ENCODE assay signal across 1 cellular context in genomic region chr19:36331353-36332228, GRCh38.
TF ChIP-seq lines count a peak whose summit lies in the region.

No MANE protein-coding gene starts in this region.

TF ChIP-seq in HEK293, 187 proteins besides CTCF, POLR2A, EP300 and RAD21 (continued from another document and continues in another):
- TF ChIP-seq PRDM10 (tag by site-specific recombination; IDR thresholded peaks at IDR 0.05) (peak; percentile 67), ZNF423 (tag by site-specific recombination; IDR thresholded peaks at IDR 0.05) (0 out of 2 replicates have a peak, but pooled peaks have one; percentile 20), WT1 (tag by site-specific recombination; IDR thresholded peaks at IDR 0.05) (0 out of 2 replicates have a peak, but pooled peaks have one; percentile 10), SCRT2 (tag by site-specific recombination; IDR thresholded peaks at IDR 0.05) (peak; percentile 71), ZNF391 (tag by site-specific recombination; IDR thresholded peaks at IDR 0.05; ENCODE audit: borderline replicate concordance, low read depth) (0 out of 2 replicates have a peak, but pooled peaks have one; percentile 58), ZSCAN30 (tag by site-specific recombination; IDR thresholded peaks at IDR 0.05) (no peak), ZNF596 (tag by site-specific recombination; IDR thresholded peaks at IDR 0.05) (no peak), ZFP3 (tag by site-specific recombination; IDR thresholded peaks at IDR 0.05; ENCODE audit: low read depth) (no peak), ZXDB (tag by site-specific recombination; IDR thresholded peaks at IDR 0.05) (peak; percentile 66), SP7 (tag by site-specific recombination; IDR thresholded peaks at IDR 0.05) (peak; percentile 65; the same call in 1 of the 2 replicates), ZNF23 (tag by site-specific recombination; IDR thresholded peaks at IDR 0.05; ENCODE audit: borderline replicate concordance) (no peak), YY1 (tag by site-specific recombination; IDR thresholded peaks at IDR 0.05) (peak; percentile 64; the same call in 1 of the 2 replicates), PBX3 (CRISPR knock-in tag; IDR thresholded peaks at IDR 0.05) (0 out of 2 replicates have a peak, but pooled peaks have one; percentile 57), FEZF1 (tag by site-specific recombination; IDR thresholded peaks at IDR 0.05) (no peak), ZNF843 (tag by site-specific recombination; IDR thresholded peaks at IDR 0.05) (peak; percentile 21; the same call in 1 of the 2 replicates), ZNF624 (tag by site-specific recombination; IDR thresholded peaks at IDR 0.05) (no peak), ZNF394 (tag by site-specific recombination; IDR thresholded peaks at IDR 0.05; ENCODE audit: borderline replicate concordance) (peak; percentile 11; the same call in 1 of the 2 replicates), ZBTB26 (tag by site-specific recombination; optimal IDR thresholded peaks at IDR 0.05) (peak; percentile 48), ZSCAN4 (tag by site-specific recombination; IDR thresholded peaks at IDR 0.05) (peak; percentile 15; the same call in 1 of the 2 replicates), ZNF449 (tag by site-specific recombination; IDR thresholded peaks at IDR 0.05) (no peak), ZNF555 (tag by site-specific recombination; conservative IDR thresholded peaks at IDR 0.05) (no peak), ZFHX2 (tag by site-specific recombination; conservative IDR thresholded peaks at IDR 0.05) (peak; percentile 48; the same call in 1 of the 2 replicates), ZNF501 (tag by site-specific recombination; IDR thresholded peaks at IDR 0.05) (peak; percentile 64; the same call in 1 of the 2 replicates), ZNF366 (tag by site-specific recombination; conservative IDR thresholded peaks at IDR 0.05) (peak; percentile 83), ZNF585B (tag by site-specific recombination; IDR thresholded peaks at IDR 0.05) (no peak), ZNF133 (tag by site-specific recombination; IDR thresholded peaks at IDR 0.05) (no peak), KLF9 (tag by site-specific recombination; IDR thresholded peaks at IDR 0.05; ENCODE audit: low read depth) (no peak), ZNF433 (tag by site-specific recombination; IDR thresholded peaks at IDR 0.05; ENCODE audit: low read depth) (peak; percentile 6; the same call in 1 of the 2 replicates), OVOL3 (tag by site-specific recombination; IDR thresholded peaks at IDR 0.05) (no peak), ZNF768 (tag by site-specific recombination; IDR thresholded peaks at IDR 0.05) (peak; percentile 49; the same call in 1 of the 2 replicates), ZNF701 (tag by site-specific recombination; IDR thresholded peaks at IDR 0.05) (0 out of 2 replicates have a peak, but pooled peaks have one; percentile 29), GLIS2 (tag by site-specific recombination; IDR thresholded peaks at IDR 0.05) (peak; percentile 67), KLF7 (tag by site-specific recombination; IDR thresholded peaks at IDR 0.05; ENCODE audit: borderline replicate concordance) (no peak), INSM2 (tag by site-specific recombination; IDR thresholded peaks at IDR 0.05) (peak; percentile 47; the same call in 1 of the 2 replicates), ZNF76 (tag by site-specific recombination; IDR thresholded peaks at IDR 0.05; ENCODE audit: borderline replicate concordance, low read depth) (peak; percentile 94), ZBTB11 (tag by site-specific recombination; conservative IDR thresholded peaks at IDR 0.05; ENCODE audit: low read depth) (peak; percentile 58; the same call in 1 of the 2 replicates), BCL11A (tag by site-specific recombination; IDR thresholded peaks at IDR 0.05; ENCODE audit: low read depth) (peak; percentile 87), SCRT1 (tag by site-specific recombination; IDR thresholded peaks at IDR 0.05; ENCODE audit: borderline replicate concordance) (peak; percentile 76; the same call in 1 of the 2 replicates), ZNF776 (tag by site-specific recombination; IDR thresholded peaks at IDR 0.05; ENCODE audit: borderline replicate concordance) (no peak), ZNF416 (tag by site-specific recombination; IDR thresholded peaks at IDR 0.05) (peak; percentile 71), ZNF146 (tag by site-specific recombination; IDR thresholded peaks at IDR 0.05) (no peak; the same call in 1 of the 2 replicates), ZNF629 (tag by site-specific recombination; IDR thresholded peaks at IDR 0.05) (peak; percentile 71), ZNF785 (tag by site-specific recombination; IDR thresholded peaks at IDR 0.05) (peak; percentile 60; the same call in 1 of the 2 replicates), ZNF660 (tag by site-specific recombination; IDR thresholded peaks at IDR 0.05) (peak; percentile 57; the same call in 1 of the 2 replicates), ZNF600 (tag by site-specific recombination; IDR thresholded peaks at IDR 0.05) (peak; percentile 71), ZNF324 (tag by site-specific recombination; IDR thresholded peaks at IDR 0.05) (peak; percentile 56; the same call in 1 of the 2 replicates), GLIS1 (tag by site-specific recombination; IDR thresholded peaks at IDR 0.05) (peak; percentile 66), ZNF26 (tag by site-specific recombination; IDR thresholded peaks at IDR 0.05) (no peak; the same call in 1 of the 2 replicates), ZBTB17 (tag by site-specific recombination; IDR thresholded peaks at IDR 0.05) (no peak), EGR2 (tag by site-specific recombination; IDR thresholded peaks at IDR 0.05; ENCODE audit: low read depth) (peak; percentile 53)
